Comparison of ENCODE assay signal across 1 cellular context in the genomic region with DNA sequence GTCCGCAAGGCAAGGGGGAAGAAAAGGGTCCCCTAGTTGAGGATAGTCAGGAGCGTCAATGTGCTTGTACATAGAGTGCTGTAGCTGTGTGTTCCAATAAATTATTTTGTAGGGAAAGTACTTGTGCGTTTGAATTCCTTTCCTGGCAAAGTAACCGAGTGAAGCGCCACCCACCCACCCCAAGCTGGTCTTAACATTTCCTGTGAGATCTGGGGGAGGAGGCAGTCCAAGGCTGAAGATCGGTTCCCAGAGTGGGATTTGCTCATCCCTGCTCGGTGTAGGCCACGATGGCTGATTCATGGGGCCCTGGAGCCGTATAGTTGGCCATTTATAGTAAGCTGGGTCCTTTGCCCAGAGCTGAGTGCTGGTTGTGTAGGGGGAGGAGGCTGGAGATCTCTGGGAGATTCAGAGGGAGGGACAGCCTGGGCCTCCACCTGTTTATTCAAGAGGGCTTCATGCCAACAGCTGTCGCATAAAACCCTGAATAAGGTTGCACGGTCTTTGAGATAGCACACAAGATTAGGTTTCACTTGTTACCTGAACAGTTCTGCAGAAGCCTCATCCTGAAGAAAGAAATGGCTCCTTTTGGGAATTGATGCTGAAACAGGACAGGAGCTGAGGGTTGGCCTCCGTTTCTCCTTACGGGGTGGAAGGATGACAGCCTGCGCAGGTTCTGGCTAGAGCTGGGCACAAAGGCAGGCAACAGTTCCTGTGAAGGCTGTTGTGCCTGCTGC.
TF ChIP-seq lines count a peak whose summit lies in the region.

No MANE protein-coding gene starts in this region.

TF ChIP-seq in HepG2, 621 proteins besides CTCF, POLR2A, EP300 and RAD21 (continues in another document):
- TF ChIP-seq ZNF776 (CRISPR knock-in tag; IDR thresholded peaks at IDR 0.05): no peak
- TF ChIP-seq, protein P1, sequence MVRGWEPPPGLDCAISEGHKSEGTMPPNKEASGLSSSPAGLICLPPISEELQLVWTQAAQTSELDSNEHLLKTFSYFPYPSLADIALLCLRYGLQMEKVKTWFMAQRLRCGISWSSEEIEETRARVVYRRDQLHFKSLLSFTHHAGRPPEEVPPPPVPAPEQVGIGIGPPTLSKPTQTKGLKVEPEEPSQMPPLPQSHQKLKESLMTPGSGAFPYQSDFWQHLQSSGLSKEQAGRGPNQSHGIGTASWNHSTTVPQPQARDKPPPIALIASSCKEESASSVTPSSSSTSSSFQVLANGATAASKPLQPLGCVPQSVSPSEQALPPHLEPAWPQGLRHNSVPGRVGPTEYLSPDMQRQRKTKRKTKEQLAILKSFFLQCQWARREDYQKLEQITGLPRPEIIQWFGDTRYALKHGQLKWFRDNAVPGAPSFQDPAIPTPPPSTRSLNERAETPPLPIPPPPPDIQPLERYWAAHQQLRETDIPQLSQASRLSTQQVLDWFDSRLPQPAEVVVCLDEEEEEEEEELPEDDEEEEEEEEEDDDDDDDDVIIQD (CRISPR knock-in tag; IDR thresholded peaks at IDR 0.05; ENCODE audit: low read depth): no peak
- no peak for TF ChIP-seq GTF2F1 (IDR thresholded peaks at IDR 0.05; ENCODE audit: low read length)
- TF ChIP-seq, protein P2, sequence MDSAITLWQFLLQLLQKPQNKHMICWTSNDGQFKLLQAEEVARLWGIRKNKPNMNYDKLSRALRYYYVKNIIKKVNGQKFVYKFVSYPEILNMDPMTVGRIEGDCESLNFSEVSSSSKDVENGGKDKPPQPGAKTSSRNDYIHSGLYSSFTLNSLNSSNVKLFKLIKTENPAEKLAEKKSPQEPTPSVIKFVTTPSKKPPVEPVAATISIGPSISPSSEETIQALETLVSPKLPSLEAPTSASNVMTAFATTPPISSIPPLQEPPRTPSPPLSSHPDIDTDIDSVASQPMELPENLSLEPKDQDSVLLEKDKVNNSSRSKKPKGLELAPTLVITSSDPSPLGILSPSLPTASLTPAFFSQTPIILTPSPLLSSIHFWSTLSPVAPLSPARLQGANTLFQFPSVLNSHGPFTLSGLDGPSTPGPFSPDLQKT (CRISPR knock-in tag; IDR thresholded peaks at IDR 0.05; ENCODE audit: borderline replicate concordance): no peak
- TF ChIP-seq YEATS4 (CRISPR knock-in tag; IDR thresholded peaks at IDR 0.05; ENCODE audit: borderline replicate concordance): no peak
- TF ChIP-seq ZNF510 (CRISPR knock-in tag; IDR thresholded peaks at IDR 0.05; ENCODE audit: low read depth): no peak
- no peak for TF ChIP-seq LCORL (IDR thresholded peaks at IDR 0.05)
- TF ChIP-seq LCORL (CRISPR knock-in tag; IDR thresholded peaks at IDR 0.05): no peak
- no peak for TF ChIP-seq MTA3 (CRISPR knock-in tag; IDR thresholded peaks at IDR 0.05)
- no peak for TF ChIP-seq FOXM1 (CRISPR knock-in tag; IDR thresholded peaks at IDR 0.05)
- no peak for TF ChIP-seq PHF21A (CRISPR knock-in tag; IDR thresholded peaks at IDR 0.05)
- TF ChIP-seq PLRG1 (conservative IDR thresholded peaks at IDR 0.05): no peak
- TF ChIP-seq HNF4A (CRISPR knock-in tag; IDR thresholded peaks at IDR 0.05): no peak
- TF ChIP-seq HOXA9 (CRISPR knock-in tag; IDR thresholded peaks at IDR 0.05; ENCODE audit: borderline replicate concordance): no peak
- TF ChIP-seq HDAC1 (CRISPR knock-in tag; IDR thresholded peaks at IDR 0.05): no peak
- TF ChIP-seq, protein P3, sequence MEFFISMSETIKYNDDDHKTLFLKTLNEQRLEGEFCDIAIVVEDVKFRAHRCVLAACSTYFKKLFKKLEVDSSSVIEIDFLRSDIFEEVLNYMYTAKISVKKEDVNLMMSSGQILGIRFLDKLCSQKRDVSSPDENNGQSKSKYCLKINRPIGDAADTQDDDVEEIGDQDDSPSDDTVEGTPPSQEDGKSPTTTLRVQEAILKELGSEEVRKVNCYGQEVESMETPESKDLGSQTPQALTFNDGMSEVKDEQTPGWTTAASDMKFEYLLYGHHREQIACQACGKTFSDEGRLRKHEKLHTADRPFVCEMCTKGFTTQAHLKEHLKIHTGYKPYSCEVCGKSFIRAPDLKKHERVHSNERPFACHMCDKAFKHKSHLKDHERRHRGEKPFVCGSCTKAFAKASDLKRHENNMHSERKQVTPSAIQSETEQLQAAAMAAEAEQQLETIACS (CRISPR knock-in tag; IDR thresholded peaks at IDR 0.05): no peak
- TF ChIP-seq ZC3H13 (CRISPR knock-in tag; IDR thresholded peaks at IDR 0.05): 0 out of 2 replicates have a peak, but pooled peaks have one; percentile 94
- TF ChIP-seq CBFB (CRISPR knock-in tag; IDR thresholded peaks at IDR 0.05): no peak; the same call in 1 of the 2 replicates
- TF ChIP-seq, protein P4, sequence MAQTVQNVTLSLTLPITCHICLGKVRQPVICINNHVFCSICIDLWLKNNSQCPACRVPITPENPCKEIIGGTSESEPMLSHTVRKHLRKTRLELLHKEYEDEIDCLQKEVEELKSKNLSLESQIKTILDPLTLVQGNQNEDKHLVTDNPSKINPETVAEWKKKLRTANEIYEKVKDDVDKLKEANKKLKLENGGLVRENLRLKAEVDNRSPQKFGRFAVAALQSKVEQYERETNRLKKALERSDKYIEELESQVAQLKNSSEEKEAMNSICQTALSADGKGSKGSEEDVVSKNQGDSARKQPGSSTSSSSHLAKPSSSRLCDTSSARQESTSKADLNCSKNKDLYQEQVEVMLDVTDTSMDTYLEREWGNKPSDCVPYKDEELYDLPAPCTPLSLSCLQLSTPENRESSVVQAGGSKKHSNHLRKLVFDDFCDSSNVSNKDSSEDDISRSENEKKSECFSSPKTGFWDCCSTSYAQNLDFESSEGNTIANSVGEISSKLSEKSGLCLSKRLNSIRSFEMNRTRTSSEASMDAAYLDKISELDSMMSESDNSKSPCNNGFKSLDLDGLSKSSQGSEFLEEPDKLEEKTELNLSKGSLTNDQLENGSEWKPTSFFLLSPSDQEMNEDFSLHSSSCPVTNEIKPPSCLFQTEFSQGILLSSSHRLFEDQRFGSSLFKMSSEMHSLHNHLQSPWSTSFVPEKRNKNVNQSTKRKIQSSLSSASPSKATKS (CRISPR knock-in tag; IDR thresholded peaks at IDR 0.05): no peak
- TF ChIP-seq, protein P5, sequence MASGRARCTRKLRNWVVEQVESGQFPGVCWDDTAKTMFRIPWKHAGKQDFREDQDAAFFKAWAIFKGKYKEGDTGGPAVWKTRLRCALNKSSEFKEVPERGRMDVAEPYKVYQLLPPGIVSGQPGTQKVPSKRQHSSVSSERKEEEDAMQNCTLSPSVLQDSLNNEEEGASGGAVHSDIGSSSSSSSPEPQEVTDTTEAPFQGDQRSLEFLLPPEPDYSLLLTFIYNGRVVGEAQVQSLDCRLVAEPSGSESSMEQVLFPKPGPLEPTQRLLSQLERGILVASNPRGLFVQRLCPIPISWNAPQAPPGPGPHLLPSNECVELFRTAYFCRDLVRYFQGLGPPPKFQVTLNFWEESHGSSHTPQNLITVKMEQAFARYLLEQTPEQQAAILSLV (CRISPR knock-in tag; IDR thresholded peaks at IDR 0.05; ENCODE audit: borderline replicate concordance): no peak
- TF ChIP-seq, protein P6, sequence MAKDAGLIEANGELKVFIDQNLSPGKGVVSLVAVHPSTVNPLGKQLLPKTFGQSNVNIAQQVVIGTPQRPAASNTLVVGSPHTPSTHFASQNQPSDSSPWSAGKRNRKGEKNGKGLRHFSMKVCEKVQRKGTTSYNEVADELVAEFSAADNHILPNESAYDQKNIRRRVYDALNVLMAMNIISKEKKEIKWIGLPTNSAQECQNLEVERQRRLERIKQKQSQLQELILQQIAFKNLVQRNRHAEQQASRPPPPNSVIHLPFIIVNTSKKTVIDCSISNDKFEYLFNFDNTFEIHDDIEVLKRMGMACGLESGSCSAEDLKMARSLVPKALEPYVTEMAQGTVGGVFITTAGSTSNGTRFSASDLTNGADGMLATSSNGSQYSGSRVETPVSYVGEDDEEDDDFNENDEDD (CRISPR knock-in tag; IDR thresholded peaks at IDR 0.05; ENCODE audit: borderline replicate concordance): no peak
- TF ChIP-seq, protein P7, sequence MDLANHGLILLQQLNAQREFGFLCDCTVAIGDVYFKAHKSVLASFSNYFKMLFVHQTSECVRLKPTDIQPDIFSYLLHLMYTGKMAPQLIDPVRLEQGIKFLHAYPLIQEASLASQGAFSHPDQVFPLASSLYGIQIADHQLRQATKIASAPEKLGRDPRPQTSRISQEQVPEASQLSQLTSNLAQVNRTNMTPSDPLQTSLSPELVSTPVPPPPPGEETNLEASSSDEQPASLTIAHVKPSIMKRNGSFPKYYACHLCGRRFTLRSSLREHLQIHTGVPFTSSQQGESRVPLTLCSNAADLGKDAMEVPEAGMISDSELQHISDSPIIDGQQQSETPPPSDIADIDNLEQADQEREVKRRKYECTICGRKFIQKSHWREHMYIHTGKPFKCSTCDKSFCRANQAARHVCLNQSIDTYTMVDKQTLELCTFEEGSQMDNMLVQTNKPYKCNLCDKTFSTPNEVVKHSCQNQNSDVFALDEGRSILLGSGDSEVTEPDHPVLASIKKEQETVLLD (CRISPR knock-in tag; IDR thresholded peaks at IDR 0.05; ENCODE audit: low read depth): no peak
- no peak for TF ChIP-seq ISX (CRISPR knock-in tag; conservative IDR thresholded peaks at IDR 0.05)
- TF ChIP-seq, protein P8, sequence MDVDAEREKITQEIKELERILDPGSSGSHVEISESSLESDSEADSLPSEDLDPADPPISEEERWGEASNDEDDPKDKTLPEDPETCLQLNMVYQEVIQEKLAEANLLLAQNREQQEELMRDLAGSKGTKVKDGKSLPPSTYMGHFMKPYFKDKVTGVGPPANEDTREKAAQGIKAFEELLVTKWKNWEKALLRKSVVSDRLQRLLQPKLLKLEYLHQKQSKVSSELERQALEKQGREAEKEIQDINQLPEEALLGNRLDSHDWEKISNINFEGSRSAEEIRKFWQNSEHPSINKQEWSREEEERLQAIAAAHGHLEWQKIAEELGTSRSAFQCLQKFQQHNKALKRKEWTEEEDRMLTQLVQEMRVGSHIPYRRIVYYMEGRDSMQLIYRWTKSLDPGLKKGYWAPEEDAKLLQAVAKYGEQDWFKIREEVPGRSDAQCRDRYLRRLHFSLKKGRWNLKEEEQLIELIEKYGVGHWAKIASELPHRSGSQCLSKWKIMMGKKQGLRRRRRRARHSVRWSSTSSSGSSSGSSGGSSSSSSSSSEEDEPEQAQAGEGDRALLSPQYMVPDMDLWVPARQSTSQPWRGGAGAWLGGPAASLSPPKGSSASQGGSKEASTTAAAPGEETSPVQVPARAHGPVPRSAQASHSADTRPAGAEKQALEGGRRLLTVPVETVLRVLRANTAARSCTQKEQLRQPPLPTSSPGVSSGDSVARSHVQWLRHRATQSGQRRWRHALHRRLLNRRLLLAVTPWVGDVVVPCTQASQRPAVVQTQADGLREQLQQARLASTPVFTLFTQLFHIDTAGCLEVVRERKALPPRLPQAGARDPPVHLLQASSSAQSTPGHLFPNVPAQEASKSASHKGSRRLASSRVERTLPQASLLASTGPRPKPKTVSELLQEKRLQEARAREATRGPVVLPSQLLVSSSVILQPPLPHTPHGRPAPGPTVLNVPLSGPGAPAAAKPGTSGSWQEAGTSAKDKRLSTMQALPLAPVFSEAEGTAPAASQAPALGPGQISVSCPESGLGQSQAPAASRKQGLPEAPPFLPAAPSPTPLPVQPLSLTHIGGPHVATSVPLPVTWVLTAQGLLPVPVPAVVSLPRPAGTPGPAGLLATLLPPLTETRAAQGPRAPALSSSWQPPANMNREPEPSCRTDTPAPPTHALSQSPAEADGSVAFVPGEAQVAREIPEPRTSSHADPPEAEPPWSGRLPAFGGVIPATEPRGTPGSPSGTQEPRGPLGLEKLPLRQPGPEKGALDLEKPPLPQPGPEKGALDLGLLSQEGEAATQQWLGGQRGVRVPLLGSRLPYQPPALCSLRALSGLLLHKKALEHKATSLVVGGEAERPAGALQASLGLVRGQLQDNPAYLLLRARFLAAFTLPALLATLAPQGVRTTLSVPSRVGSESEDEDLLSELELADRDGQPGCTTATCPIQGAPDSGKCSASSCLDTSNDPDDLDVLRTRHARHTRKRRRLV (CRISPR knock-in tag; IDR thresholded peaks at IDR 0.05): 0 out of 2 replicates have a peak, but pooled peaks have one; percentile 34
- TF ChIP-seq RARG (CRISPR knock-in tag; IDR thresholded peaks at IDR 0.05; ENCODE audit: low read depth): no peak
- 0 out of 2 replicates have a peak, but pooled peaks have one; percentile 50 for TF ChIP-seq ZBTB8A (CRISPR knock-in tag; IDR thresholded peaks at IDR 0.05; ENCODE audit: borderline replicate concordance, low read depth)
- TF ChIP-seq NFIB (CRISPR knock-in tag; IDR thresholded peaks at IDR 0.05; ENCODE audit: borderline replicate concordance): no peak
- TF ChIP-seq, protein P9, sequence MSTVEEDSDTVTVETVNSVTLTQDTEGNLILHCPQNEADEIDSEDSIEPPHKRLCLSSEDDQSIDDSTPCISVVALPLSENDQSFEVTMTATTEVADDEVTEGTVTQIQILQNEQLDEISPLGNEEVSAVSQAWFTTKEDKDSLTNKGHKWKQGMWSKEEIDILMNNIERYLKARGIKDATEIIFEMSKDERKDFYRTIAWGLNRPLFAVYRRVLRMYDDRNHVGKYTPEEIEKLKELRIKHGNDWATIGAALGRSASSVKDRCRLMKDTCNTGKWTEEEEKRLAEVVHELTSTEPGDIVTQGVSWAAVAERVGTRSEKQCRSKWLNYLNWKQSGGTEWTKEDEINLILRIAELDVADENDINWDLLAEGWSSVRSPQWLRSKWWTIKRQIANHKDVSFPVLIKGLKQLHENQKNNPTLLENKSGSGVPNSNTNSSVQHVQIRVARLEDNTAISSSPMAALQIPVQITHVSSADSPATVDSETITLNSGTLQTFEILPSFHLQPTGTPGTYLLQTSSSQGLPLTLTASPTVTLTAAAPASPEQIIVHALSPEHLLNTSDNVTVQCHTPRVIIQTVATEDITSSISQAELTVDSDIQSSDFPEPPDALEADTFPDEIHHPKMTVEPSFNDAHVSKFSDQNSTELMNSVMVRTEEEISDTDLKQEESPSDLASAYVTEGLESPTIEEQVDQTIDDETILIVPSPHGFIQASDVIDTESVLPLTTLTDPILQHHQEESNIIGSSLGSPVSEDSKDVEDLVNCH (CRISPR knock-in tag; IDR thresholded peaks at IDR 0.05): 0 out of 2 replicates have a peak, but pooled peaks have one; percentile 22
- no peak for TF ChIP-seq ZMYM4 (CRISPR knock-in tag; IDR thresholded peaks at IDR 0.05)
- no peak for TF ChIP-seq ZNF883 (CRISPR knock-in tag; IDR thresholded peaks at IDR 0.05; ENCODE audit: not compliant biosample characterization)
- peak; percentile 54; the same call in 1 of the 2 replicates for TF ChIP-seq POLR2AphosphoS5 (IDR thresholded peaks at IDR 0.05; ENCODE audit: low read depth, low read length)
- TF ChIP-seq, protein P10, sequence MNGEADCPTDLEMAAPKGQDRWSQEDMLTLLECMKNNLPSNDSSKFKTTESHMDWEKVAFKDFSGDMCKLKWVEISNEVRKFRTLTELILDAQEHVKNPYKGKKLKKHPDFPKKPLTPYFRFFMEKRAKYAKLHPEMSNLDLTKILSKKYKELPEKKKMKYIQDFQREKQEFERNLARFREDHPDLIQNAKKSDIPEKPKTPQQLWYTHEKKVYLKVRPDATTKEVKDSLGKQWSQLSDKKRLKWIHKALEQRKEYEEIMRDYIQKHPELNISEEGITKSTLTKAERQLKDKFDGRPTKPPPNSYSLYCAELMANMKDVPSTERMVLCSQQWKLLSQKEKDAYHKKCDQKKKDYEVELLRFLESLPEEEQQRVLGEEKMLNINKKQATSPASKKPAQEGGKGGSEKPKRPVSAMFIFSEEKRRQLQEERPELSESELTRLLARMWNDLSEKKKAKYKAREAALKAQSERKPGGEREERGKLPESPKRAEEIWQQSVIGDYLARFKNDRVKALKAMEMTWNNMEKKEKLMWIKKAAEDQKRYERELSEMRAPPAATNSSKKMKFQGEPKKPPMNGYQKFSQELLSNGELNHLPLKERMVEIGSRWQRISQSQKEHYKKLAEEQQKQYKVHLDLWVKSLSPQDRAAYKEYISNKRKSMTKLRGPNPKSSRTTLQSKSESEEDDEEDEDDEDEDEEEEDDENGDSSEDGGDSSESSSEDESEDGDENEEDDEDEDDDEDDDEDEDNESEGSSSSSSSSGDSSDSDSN (CRISPR knock-in tag; IDR thresholded peaks at IDR 0.05): no peak
